In the genomic region with DNA sequence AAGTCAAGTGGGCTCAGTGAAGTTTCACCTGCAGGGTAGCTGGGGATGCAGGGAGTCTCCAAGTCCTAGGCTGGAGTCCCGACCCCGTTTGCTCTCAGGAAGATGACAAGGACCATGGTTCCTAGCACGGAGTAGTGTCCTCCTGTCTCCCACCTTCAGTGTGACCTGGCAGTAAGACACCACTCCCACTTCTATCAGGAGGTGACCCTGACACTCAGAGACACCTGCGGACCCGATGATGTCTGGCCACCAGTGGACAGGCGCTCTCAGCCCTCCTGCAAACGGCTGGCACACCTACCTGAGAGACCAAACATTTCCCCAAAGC, we compare ENCODE assay signal across 8 cellular contexts. TPM values are rescaled to one million over a fixed set of nuclear protein-coding genes. Genes with fewer than 3 reads are reported as not detected.
DNase-seq lines count a peak whose midpoint lies in the region; ATAC-seq and TF ChIP-seq lines count a peak whose summit lies in the region.

No MANE protein-coding gene starts in this region.

- H3K4me3 ChIP-seq in foreskin fibroblast (ENCODE audit: low read depth in 1 of 2, low read length in 2 of 2) (peak overlapping the region; percentile 60 to 86), skeletal muscle tissue (ENCODE audit: low read length in 3 of 3) (peak overlapping the region; percentile 90 to 97 (median 94))

- peak overlapping the region; percentile 91 to 97 (median 96) for H3K9ac ChIP-seq in skeletal muscle tissue (ENCODE audit: low read depth in 1 of 3, low read length in 3 of 3)

- H3K27me3 Mint-ChIP-seq in T-helper 17 cell, result no peaks in the 10 kb centered on the region

- TF ChIP-seq CTCF in foreskin fibroblast (IDR thresholded peaks at IDR 0.05; ENCODE audit: low read depth, low read length) (no peak), omental fat pad (IDR thresholded peaks at IDR 0.05) (no peak)

- peaks cover 19 to 58% (median 23%) of the 10 kb centered on the region in 3 donors for H3K4me1 ChIP-seq in skeletal muscle tissue (ENCODE audit: control insufficient read depth in 3 of 3, insufficient read depth in 3 of 3, low read length in 3 of 3)

- H3K4me1 Mint-ChIP-seq in T-helper 17 cell, result peaks cover 32% of the 10 kb centered on the region

- intact Hi-C loops in sciatic nerve (cut with DNase I), result loop anchor here (2.0 kb wide), 1 partner anchor 35 kb away; the partner anchor contains the start of gene WTAP

- ATAC-seq in T-helper 17 cell (no peak), omental fat pad (ENCODE audit: low FRiP score) (no peak), sciatic nerve (no peak)

- H3K9me3 ChIP-seq in T-helper 17 cell (ENCODE audit: control insufficient read depth, low read length, poor library complexity, severe bottlenecking), result no peaks in the 10 kb centered on the region
- H3K9me3 ChIP-seq in skeletal muscle tissue (ENCODE audit: control insufficient read depth in 3 of 3, low read length in 3 of 3), result no peaks in the 10 kb centered on the region

- peaks cover 5% of the 10 kb centered on the region for H3K36me3 Mint-ChIP-seq in T-helper 17 cell (ENCODE audit: low read depth)

- H3K27ac ChIP-seq in skeletal muscle tissue (ENCODE audit: low read depth, low read length), result peak overlapping the region; percentile 93

- peak overlapping the region; percentile 91 for H3K4me3 Mint-ChIP-seq in T-helper 17 cell

- no peaks in the 10 kb centered on the region for H3K27me3 ChIP-seq in skeletal muscle tissue (ENCODE audit: control insufficient read depth in 3 of 3, insufficient read depth in 3 of 3, low read length in 3 of 3)

- DNase-seq in DMS53 (lab: John Stamatoyannopoulos, UW) (peak; percentile 38), DMS53 treated with DMSO at 0.1 percent for 48 hours (lab: John Stamatoyannopoulos, UW; ENCODE audit: unreplicated experiment) (no peak), T-helper 17 cell (no peak), foreskin fibroblast (no peak), DMS79 treated with DMSO at 0.1 percent for 48 hours (lab: John Stamatoyannopoulos, UW) (no peak), omental fat pad (ENCODE audit: low spot score) (no peak), sciatic nerve (ENCODE audit: low spot score) (no peak)

- peak overlapping the region; percentile 96 for H3K27ac Mint-ChIP-seq in T-helper 17 cell

- H3K36me3 ChIP-seq in skeletal muscle tissue (ENCODE audit: control insufficient read depth in 3 of 3, insufficient read depth in 3 of 3, low read length in 3 of 3), result peaks cover 15 to 25% (median 22%) of the 10 kb centered on the region in 3 donors

RNA-seq across cellular contexts. Expression of gene SOD2, which starts 1.1 kb away (rescaled TPM):
- total RNA-seq in T-helper 17 cell (100 to 1,000 TPM; 200 to 292 TPM), skeletal muscle tissue (28.7 TPM), omental fat pad (1,000 to 10,000 TPM in 2 of 4 donors, 100 to 1,000 TPM in 2; 455 to 1,833 (median 1,242) TPM), sciatic nerve (370 TPM)

RNA-seq across cellular contexts. Expression of gene WTAP, which starts 35.4 kb away (rescaled TPM):
- total RNA-seq in T-helper 17 cell, result 100 to 1,000 TPM; 159 to 160 TPM
- total RNA-seq in skeletal muscle tissue, result 64.7 TPM
- total RNA-seq in omental fat pad, result 100 to 1,000 TPM in 2 of 4 donors, 10 to 100 TPM in 2; 74.8 to 202 (median 133) TPM
- 88.0 TPM for total RNA-seq in sciatic nerve
